In the genomic region with DNA sequence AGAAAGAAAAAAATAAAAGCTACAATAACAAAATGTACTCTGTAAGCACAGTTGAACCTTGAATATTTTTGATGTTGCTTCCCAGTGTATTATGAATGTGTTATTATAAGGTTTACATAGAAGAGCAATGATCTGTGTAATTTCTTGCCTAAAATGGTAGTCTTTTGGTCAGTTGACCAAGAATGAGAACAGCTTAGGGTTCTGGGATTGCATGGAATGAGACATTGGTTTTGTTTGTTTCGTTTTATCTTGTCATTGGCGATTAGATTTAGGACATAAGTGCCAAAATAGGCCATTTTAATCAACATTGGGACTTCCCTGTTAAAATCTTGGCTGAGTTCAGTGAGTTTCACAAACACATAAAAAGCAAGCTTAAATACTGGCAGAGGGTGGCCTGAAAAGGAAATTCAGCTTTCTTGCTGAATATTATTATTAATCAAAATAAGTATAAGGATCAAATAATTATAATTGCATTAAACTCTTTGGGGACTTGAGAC, we compare ENCODE assay signal across 24 cellular contexts. TPM values are rescaled to one million over a fixed set of nuclear protein-coding genes. Genes with fewer than 3 reads are reported as not detected.
DNase-seq lines count a peak whose midpoint lies in the region; ATAC-seq and TF ChIP-seq lines count a peak whose summit lies in the region.
"Had no signal": no experiment of that assay in that cellular context is flagged by ENCODE, and none has a peak within 500 bp of the region (broad histone marks: within the 10 kb centered on the region; RNA-seq: fewer than 3 reads in every experiment).

No MANE protein-coding gene starts in this region.

- H3K27me3 Mint-ChIP-seq in activated naive CD4-positive, alpha-beta T cell treated with anti-CD3 and anti-CD28 coated beads for 36 hours (ENCODE audit: low read depth): no peaks in the 10 kb centered on the region
- H3K27me3 Mint-ChIP-seq in endothelial cell (ENCODE audit: unreplicated experiment): peaks cover 1% of the 10 kb centered on the region
- H3K27me3 Mint-ChIP-seq: activated CD8-positive, alpha-beta memory T cell treated with anti-CD3 and anti-CD28 coated beads, Interleukin-2, amount 10 ng/mL, durations not matched to agents 7 days and 5 days had no signal

- peaks cover 71% of the 10 kb centered on the region for H3K4me1 ChIP-seq in KMS-11 (ENCODE audit: low read depth, poor library complexity, severe bottlenecking)
- H3K4me1 ChIP-seq: heart left ventricle, left lung, sigmoid colon had no signal

- DNase-seq in GM12865 (ENCODE audit: low read depth) (peak; percentile 29), left lobe of liver (ENCODE audit: low spot score) (no peak), EL (no peak), endothelial cell (ENCODE audit: low spot score) (no peak), GM13976 (ENCODE audit: low spot score) (no peak)
- no peak for DNase-seq in activated naive CD4-positive, alpha-beta T cell treated with anti-CD3 and anti-CD28 coated beads for 36 hours
- DNase-seq: activated CD4-positive, alpha-beta T cell treated with anti-CD3 and anti-CD28 coated beads for 48 hours; activated CD8-positive, alpha-beta memory T cell treated with anti-CD3 and anti-CD28 coated beads, Interleukin-2, amount 10 ng/mL, durations not matched to agents 7 days and 5 days; brain microvascular endothelial cell; heart left ventricle; left lung; midbrain; NCI-H146; NCI-H2171 treated with DMSO at 0.1 percent for 48 hours; NCI-H69; nephron progenitor cell; posterior cingulate gyrus; Right ventricle myocardium superior; sigmoid colon; T-helper 1 cell had no signal

- no peaks in the 10 kb centered on the region for H3K79me2 ChIP-seq in KMS-11 (ENCODE audit: insufficient read depth, low read depth)

- H2AFZ ChIP-seq in KMS-11 (ENCODE audit: low read depth): peak overlapping the region; percentile 7; the same call in 1 of the 2 replicates

- in situ Hi-C loops in GM13976 (cut with MboI; ENCODE audit: low sequenced_read_pairs, unreplicated experiment): no loop called here

- no peaks in the 10 kb centered on the region for H3K36me3 ChIP-seq in KMS-11 (ENCODE audit: insufficient read depth)
- H3K36me3 ChIP-seq: brain microvascular endothelial cell, heart left ventricle, left lung, sigmoid colon had no signal

- no peak overlapping the region for H3K27ac Mint-ChIP-seq in activated naive CD4-positive, alpha-beta T cell treated with anti-CD3 and anti-CD28 coated beads for 36 hours
- no peak overlapping the region for H3K27ac Mint-ChIP-seq in endothelial cell (ENCODE audit: unreplicated experiment)
- H3K27ac Mint-ChIP-seq: activated CD8-positive, alpha-beta memory T cell treated with anti-CD3 and anti-CD28 coated beads, Interleukin-2, amount 10 ng/mL, durations not matched to agents 7 days and 5 days; activated T-helper 2 cell treated with anti-CD3 and anti-CD28 coated beads, Interferon-gamma antibody, Interleukin-2, Interleukin-4, amounts not matched to agents 10 μg/mL and 5 μg/mL and 100 μg/mL, durations not matched to agents 14 hours and 24 hours and 36 hours; CD14-positive monocyte; nephron progenitor cell had no signal

- CTCF ChIA-PET in activated naive CD4-positive, alpha-beta T cell treated with anti-CD3 and anti-CD28 coated beads for 36 hours (lab: Charles Lee): interaction anchor here (2.5 kb wide), 1 partner anchor 238 kb away, joined by 5 read pairs; no protein-coding TSS in a partner anchor

- H3K4me2 ChIP-seq in KMS-11: peak overlapping the region; percentile 84

- no peak overlapping the region for H3K9ac ChIP-seq in KMS-11

- H3K4me3 ChIP-seq in GM12865 (ENCODE audit: low read depth, low read length): no peak overlapping the region
- no peak overlapping the region for H3K4me3 ChIP-seq in KMS-11 (IDR thresholded peaks at IDR 0.05; ENCODE audit: insufficient read depth, low read depth, low read length)
- H3K4me3 ChIP-seq: heart left ventricle, left lung, sigmoid colon had no signal

- intact Hi-C loops in activated naive CD4-positive, alpha-beta T cell treated with anti-CD3 and anti-CD28 coated beads for 36 hours (cut with micrococcal nuclease): no loop called here

- no peaks in the 10 kb centered on the region for H3K36me3 Mint-ChIP-seq in activated naive CD4-positive, alpha-beta T cell treated with anti-CD3 and anti-CD28 coated beads for 36 hours (ENCODE audit: low read depth)
- H3K36me3 Mint-ChIP-seq in endothelial cell (ENCODE audit: low read depth, unreplicated experiment): no peaks in the 10 kb centered on the region
- H3K36me3 Mint-ChIP-seq: activated CD8-positive, alpha-beta memory T cell treated with anti-CD3 and anti-CD28 coated beads, Interleukin-2, amount 10 ng/mL, durations not matched to agents 7 days and 5 days; CD14-positive monocyte had no signal

- peak overlapping the region; percentile 50; the same call in 1 of the 2 replicates for H3K27ac ChIP-seq in KMS-11
- H3K27ac ChIP-seq: brain microvascular endothelial cell, heart left ventricle, left lung, sigmoid colon had no signal

- peaks cover 24% of the 10 kb centered on the region for H3K4me1 Mint-ChIP-seq in activated naive CD4-positive, alpha-beta T cell treated with anti-CD3 and anti-CD28 coated beads for 36 hours (ENCODE audit: low read depth)
- H3K4me1 Mint-ChIP-seq in endothelial cell (ENCODE audit: unreplicated experiment): no peaks in the 10 kb centered on the region
- H3K4me1 Mint-ChIP-seq: CD14-positive monocyte had no signal

- no peaks in the 10 kb centered on the region for H3K27me3 ChIP-seq in KMS-11 (ENCODE audit: insufficient read depth, low read depth)
- H3K27me3 ChIP-seq: brain microvascular endothelial cell, heart left ventricle, left lung, sigmoid colon had no signal

- no peaks in the 10 kb centered on the region for H3K9me3 Mint-ChIP-seq in activated naive CD4-positive, alpha-beta T cell treated with anti-CD3 and anti-CD28 coated beads for 36 hours
- H3K9me3 Mint-ChIP-seq in endothelial cell (ENCODE audit: unreplicated experiment): no peaks in the 10 kb centered on the region
- H3K9me3 Mint-ChIP-seq: activated T-helper 2 cell treated with anti-CD3 and anti-CD28 coated beads, Interferon-gamma antibody, Interleukin-2, Interleukin-4, amounts not matched to agents 10 μg/mL and 5 μg/mL and 100 μg/mL, durations not matched to agents 14 hours and 24 hours and 36 hours; nephron progenitor cell had no signal

- no peaks in the 10 kb centered on the region for H4K20me1 ChIP-seq in KMS-11 (ENCODE audit: insufficient read depth)

- no peak overlapping the region for H3K4me3 Mint-ChIP-seq in activated naive CD4-positive, alpha-beta T cell treated with anti-CD3 and anti-CD28 coated beads for 36 hours
- H3K4me3 Mint-ChIP-seq in endothelial cell (ENCODE audit: unreplicated experiment): no peak overlapping the region
- H3K4me3 Mint-ChIP-seq: activated CD8-positive, alpha-beta memory T cell treated with anti-CD3 and anti-CD28 coated beads, Interleukin-2, amount 10 ng/mL, durations not matched to agents 7 days and 5 days; CD14-positive monocyte; nephron progenitor cell had no signal

- ATAC-seq in GM21423 (IDR thresholded peaks at IDR 0.05; ENCODE audit: unreplicated experiment) (peak; percentile 14), left lobe of liver (peak; percentile 59)
- ATAC-seq: activated CD8-positive, alpha-beta memory T cell treated with anti-CD3 and anti-CD28 coated beads, Interleukin-2, amount 10 ng/mL, durations not matched to agents 7 days and 5 days; heart left ventricle had no signal

- TF ChIP-seq CTCF in GM12865 (IDR thresholded peaks at IDR 0.05; ENCODE audit: insufficient read depth, low read depth, low read length, missing control alignments): no peak
- TF ChIP-seq CTCF in KMS-11 (conservative IDR thresholded peaks at IDR 0.05; ENCODE audit: low read depth, low read length): no peak
- no peak for TF ChIP-seq CTCF in endothelial cell (IDR thresholded peaks at IDR 0.05; ENCODE audit: unreplicated experiment)
- no peak for TF ChIP-seq CTCF in GM13976 (IDR thresholded peaks at IDR 0.05; ENCODE audit: borderline replicate concordance, control extremely low read depth, extremely low read depth, insufficient read depth, missing control alignments)

RNA-seq across cellular contexts. Expression of gene GLCCI1, which starts 49.1 kb away (rescaled TPM):
- 4.4 TPM for total RNA-seq in left lobe of liver
- total RNA-seq in activated naive CD4-positive, alpha-beta T cell treated with anti-CD3 and anti-CD28 coated beads for 36 hours: 10 to 100 TPM; 12.9 to 13.3 TPM
- 13.8 TPM for total RNA-seq in endothelial cell (ENCODE audit: unreplicated experiment)
